8 cellular contexts compared by ENCODE assay signal in genomic region chr19:10928563-10929401, GRCh38. TPM values are rescaled to one million over a fixed set of nuclear protein-coding genes. Genes with fewer than 3 reads are reported as not detected.
DNase-seq lines count a peak whose midpoint lies in the region; ATAC-seq and TF ChIP-seq lines count a peak whose summit lies in the region.

Gene TIMM29, plus strand, starts transcription at chr19:10928811. Its CDS starts 12 bp downstream, at chr19:10928823.
Gene YIPF2, minus strand, starts transcription at chr19:10928639. Its CDS starts 229 bp downstream, at chr19:10928410.

- H3K9me3 ChIP-seq in OCI-LY7 (ENCODE audit: low read length) (no peaks in the 10 kb centered on the region), mononuclear cell (ENCODE audit: low read depth, low read length) (no peaks in the 10 kb centered on the region)

- in situ Hi-C loops in Caki2 (cut with HindIII; ENCODE audit: low pct_unique_long_range_greater_than_20kb, low sequenced_read_pairs) = no loop called here

- ATAC-seq in GM21515 (IDR thresholded peaks at IDR 0.05; ENCODE audit: unreplicated experiment) = peak; percentile 68

- H3K36me3 ChIP-seq in OCI-LY7 (ENCODE audit: insufficient read depth, low read length) = peaks cover 21% of the 10 kb centered on the region

- peak; percentile 97 for DNase-seq in Caki2 (ENCODE audit: low read depth)
- peak; percentile 97 for DNase-seq in HuH-7.5 (ENCODE audit: low spot score)
- peak; percentile 98 for DNase-seq in OCI-LY7 (ENCODE audit: low spot score)
- peak; percentile 95 for DNase-seq in activated T-cell treated with anti-CD3 and anti-CD28 coated beads for 24 hours (ENCODE audit: low read depth)
- peak; percentile 99 for DNase-seq in epithelial cell of esophagus (ENCODE audit: low read depth)
- peak; percentile 75 to 90 for DNase-seq in stimulated activated CD8-positive, alpha-beta memory T cell treated with anti-CD3 and anti-CD28 coated beads, Interleukin-4, amount 100 ng/mL, for 1 hour (ENCODE audit: low read depth in 2 of 2, low spot score in 1 of 2)

- peak within 1 kb of the TSS; percentile 12; the same call in 1 of the 2 replicates for H2AFZ ChIP-seq in OCI-LY7 (ENCODE audit: low read length)

- no peaks in the 10 kb centered on the region for H3K9me2 ChIP-seq in OCI-LY7 (ENCODE audit: insufficient read depth, low read length)

- CTCF ChIA-PET in OCI-LY7 (lab: Charles Lee; ENCODE audit: unreplicated experiment) = no interaction called here

- BruUV-seq in OCI-LY7 (replicated peaks; lab: Mats Ljungman, UMichigan) = no TSS peak

- H3K4me1 ChIP-seq in OCI-LY7 (ENCODE audit: insufficient read depth, low read length, poor library complexity, severe bottlenecking) (peaks cover 21% of the 10 kb centered on the region), mononuclear cell (ENCODE audit: insufficient read depth, low read length) (peaks cover 24% of the 10 kb centered on the region)

- no peaks in the 10 kb centered on the region for H4K20me1 ChIP-seq in OCI-LY7 (ENCODE audit: insufficient read depth, low read length)

- POLR2A ChIA-PET in OCI-LY7 (lab: Charles Lee) = no interaction called here

- H3K27me3 ChIP-seq in mononuclear cell (ENCODE audit: insufficient read depth, low read length) = no peaks in the 10 kb centered on the region

- peak within 1 kb of the TSS; percentile 82 for H3K4me3 ChIP-seq in OCI-LY7 (ENCODE audit: low read depth, low read length, poor library complexity, severe bottlenecking)
- H3K4me3 ChIP-seq in epithelial cell of esophagus (ENCODE audit: low read length) = peak within 1 kb of the TSS; percentile 92
- H3K4me3 ChIP-seq in mononuclear cell (ENCODE audit: low read length) = peak within 1 kb of the TSS; percentile 77

- H3K27ac ChIP-seq in OCI-LY7 (ENCODE audit: low read depth, low read length, poor library complexity, severe bottlenecking) = peak within 1 kb of the TSS; percentile 29

- TF ChIP-seq CTCF in OCI-LY7 (conservative IDR thresholded peaks at IDR 0.05; ENCODE audit: low read length) = no peak
- TF ChIP-seq CTCF in epithelial cell of esophagus (IDR thresholded peaks at IDR 0.05; ENCODE audit: insufficient read depth, low read depth, low read length, missing control alignments) = no peak

- intact Hi-C loops in OCI-LY7 (cut with micrococcal nuclease; ENCODE audit: unreplicated experiment) = loop anchor here (1.0 kb wide), 1 partner anchor 57 kb away; the partner anchor contains the start of gene CARM1

- peaks cover 27% of the 10 kb centered on the region for H3K79me2 ChIP-seq in OCI-LY7 (ENCODE audit: insufficient read depth, low read depth, low read length)

- peak within 1 kb of the TSS; percentile 91 for H3K4me2 ChIP-seq in OCI-LY7 (ENCODE audit: low read length)

RNA-seq across cellular contexts. Expression of gene TIMM29, which starts in this region (rescaled TPM):
- 60.3 and 60.8 TPM in 2 replicates for total RNA-seq in Caki2 (2014; rRNA removed; shearing (Covaris generic); ENCODE audit: low replicate concordance)
- 24.1 and 28.3 TPM in 2 replicates for total RNA-seq in OCI-LY7 (2014; rRNA removed; shearing (Covaris generic))
- total RNA-seq in OCI-LY7 (2022) (26.2 and 27.3 TPM in 2 replicates), mononuclear cell (29.3 TPM)

RNA-seq across cellular contexts. Expression of gene YIPF2, which starts in this region (rescaled TPM):
- total RNA-seq in Caki2 (2014; rRNA removed; shearing (Covaris generic); ENCODE audit: low replicate concordance) = 102 and 129 TPM in 2 replicates
- total RNA-seq in OCI-LY7 (2014; rRNA removed; shearing (Covaris generic)) = 26.7 and 31.8 TPM in 2 replicates
- total RNA-seq in OCI-LY7 (2022) (27.5 and 31.5 TPM in 2 replicates), mononuclear cell (11.9 TPM)

Comparison
In these comparisons a context has a peak if more than half of its experiments do, and no peak if none do; other contexts are left out.
1. Peak in every context shown above with its lines: DNase-seq, ATAC-seq, H3K4me3 ChIP-seq and H3K27ac ChIP-seq.